2 cellular contexts compared by ENCODE assay signal in the genomic region with DNA sequence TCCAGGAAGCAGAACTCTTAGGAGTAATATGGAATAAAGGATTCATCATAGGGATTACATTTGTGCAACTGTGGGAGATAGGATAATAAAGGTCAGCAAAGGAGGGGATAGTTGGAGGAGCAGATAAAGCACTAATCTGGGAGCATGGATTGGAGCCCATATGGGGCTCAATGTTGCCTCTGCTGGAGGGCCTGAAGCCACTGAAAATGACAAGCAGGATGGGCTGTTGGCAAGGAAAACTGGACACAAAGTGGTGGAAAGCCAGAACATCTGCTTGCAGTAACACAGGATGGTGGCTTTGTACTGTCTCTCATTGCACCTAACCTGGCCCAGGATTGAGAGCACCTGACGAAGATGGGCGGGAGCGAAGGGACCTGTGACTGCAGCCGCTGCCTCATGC.
TF ChIP-seq lines count a peak whose summit lies in the region.

No MANE protein-coding gene starts in this region.

TF ChIP-seq in GM23338, 12 proteins besides CTCF, POLR2A, EP300 and RAD21 (continued from another document):
- TF ChIP-seq, protein P1, sequence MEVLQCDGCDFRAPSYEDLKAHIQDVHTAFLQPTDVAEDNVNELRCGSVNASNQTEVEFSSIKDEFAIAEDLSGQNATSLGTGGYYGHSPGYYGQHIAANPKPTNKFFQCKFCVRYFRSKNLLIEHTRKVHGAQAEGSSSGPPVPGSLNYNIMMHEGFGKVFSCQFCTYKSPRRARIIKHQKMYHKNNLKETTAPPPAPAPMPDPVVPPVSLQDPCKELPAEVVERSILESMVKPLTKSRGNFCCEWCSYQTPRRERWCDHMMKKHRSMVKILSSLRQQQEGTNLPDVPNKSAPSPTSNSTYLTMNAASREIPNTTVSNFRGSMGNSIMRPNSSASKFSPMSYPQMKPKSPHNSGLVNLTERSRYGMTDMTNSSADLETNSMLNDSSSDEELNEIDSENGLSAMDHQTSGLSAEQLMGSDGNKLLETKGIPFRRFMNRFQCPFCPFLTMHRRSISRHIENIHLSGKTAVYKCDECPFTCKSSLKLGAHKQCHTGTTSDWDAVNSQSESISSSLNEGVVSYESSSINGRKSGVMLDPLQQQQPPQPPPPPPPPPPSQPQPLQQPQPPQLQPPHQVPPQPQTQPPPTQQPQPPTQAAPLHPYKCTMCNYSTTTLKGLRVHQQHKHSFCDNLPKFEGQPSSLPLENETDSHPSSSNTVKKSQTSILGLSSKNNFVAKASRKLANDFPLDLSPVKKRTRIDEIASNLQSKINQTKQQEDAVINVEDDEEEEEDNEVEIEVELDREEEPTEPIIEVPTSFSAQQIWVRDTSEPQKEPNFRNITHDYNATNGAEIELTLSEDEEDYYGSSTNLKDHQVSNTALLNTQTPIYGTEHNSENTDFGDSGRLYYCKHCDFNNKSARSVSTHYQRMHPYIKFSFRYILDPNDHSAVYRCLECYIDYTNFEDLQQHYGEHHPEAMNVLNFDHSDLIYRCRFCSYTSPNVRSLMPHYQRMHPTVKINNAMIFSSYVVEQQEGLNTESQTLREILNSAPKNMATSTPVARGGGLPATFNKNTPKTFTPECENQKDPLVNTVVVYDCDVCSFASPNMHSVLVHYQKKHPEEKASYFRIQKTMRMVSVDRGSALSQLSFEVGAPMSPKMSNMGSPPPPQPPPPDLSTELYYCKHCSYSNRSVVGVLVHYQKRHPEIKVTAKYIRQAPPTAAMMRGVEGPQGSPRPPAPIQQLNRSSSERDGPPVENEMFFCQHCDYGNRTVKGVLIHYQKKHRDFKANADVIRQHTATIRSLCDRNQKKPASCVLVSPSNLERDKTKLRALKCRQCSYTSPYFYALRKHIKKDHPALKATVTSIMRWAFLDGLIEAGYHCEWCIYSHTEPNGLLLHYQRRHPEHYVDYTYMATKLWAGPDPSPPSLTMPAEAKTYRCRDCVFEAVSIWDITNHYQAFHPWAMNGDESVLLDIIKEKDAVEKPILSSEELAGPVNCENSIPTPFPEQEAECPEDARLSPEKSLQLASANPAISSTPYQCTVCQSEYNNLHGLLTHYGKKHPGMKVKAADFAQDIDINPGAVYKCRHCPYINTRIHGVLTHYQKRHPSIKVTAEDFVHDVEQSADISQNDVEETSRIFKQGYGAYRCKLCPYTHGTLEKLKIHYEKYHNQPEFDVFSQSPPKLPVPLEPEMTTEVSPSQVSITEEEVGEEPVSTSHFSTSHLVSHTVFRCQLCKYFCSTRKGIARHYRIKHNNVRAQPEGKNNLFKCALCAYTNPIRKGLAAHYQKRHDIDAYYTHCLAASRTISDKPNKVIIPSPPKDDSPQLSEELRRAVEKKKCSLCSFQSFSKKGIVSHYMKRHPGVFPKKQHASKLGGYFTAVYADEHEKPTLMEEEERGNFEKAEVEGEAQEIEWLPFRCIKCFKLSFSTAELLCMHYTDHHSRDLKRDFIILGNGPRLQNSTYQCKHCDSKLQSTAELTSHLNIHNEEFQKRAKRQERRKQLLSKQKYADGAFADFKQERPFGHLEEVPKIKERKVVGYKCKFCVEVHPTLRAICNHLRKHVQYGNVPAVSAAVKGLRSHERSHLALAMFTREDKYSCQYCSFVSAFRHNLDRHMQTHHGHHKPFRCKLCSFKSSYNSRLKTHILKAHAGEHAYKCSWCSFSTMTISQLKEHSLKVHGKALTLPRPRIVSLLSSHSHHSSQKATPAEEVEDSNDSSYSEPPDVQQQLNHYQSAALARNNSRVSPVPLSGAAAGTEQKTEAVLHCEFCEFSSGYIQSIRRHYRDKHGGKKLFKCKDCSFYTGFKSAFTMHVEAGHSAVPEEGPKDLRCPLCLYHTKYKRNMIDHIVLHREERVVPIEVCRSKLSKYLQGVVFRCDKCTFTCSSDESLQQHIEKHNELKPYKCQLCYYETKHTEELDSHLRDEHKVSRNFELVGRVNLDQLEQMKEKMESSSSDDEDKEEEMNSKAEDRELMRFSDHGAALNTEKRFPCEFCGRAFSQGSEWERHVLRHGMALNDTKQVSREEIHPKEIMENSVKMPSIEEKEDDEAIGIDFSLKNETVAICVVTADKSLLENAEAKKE (CRISPR knock-in tag; IDR thresholded peaks at IDR 0.05) = no peak
- TF ChIP-seq, protein P2, sequence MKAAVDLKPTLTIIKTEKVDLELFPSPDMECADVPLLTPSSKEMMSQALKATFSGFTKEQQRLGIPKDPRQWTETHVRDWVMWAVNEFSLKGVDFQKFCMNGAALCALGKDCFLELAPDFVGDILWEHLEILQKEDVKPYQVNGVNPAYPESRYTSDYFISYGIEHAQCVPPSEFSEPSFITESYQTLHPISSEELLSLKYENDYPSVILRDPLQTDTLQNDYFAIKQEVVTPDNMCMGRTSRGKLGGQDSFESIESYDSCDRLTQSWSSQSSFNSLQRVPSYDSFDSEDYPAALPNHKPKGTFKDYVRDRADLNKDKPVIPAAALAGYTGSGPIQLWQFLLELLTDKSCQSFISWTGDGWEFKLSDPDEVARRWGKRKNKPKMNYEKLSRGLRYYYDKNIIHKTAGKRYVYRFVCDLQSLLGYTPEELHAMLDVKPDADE (IDR thresholded peaks at IDR 0.05) = no peak
- TF ChIP-seq, protein P3, sequence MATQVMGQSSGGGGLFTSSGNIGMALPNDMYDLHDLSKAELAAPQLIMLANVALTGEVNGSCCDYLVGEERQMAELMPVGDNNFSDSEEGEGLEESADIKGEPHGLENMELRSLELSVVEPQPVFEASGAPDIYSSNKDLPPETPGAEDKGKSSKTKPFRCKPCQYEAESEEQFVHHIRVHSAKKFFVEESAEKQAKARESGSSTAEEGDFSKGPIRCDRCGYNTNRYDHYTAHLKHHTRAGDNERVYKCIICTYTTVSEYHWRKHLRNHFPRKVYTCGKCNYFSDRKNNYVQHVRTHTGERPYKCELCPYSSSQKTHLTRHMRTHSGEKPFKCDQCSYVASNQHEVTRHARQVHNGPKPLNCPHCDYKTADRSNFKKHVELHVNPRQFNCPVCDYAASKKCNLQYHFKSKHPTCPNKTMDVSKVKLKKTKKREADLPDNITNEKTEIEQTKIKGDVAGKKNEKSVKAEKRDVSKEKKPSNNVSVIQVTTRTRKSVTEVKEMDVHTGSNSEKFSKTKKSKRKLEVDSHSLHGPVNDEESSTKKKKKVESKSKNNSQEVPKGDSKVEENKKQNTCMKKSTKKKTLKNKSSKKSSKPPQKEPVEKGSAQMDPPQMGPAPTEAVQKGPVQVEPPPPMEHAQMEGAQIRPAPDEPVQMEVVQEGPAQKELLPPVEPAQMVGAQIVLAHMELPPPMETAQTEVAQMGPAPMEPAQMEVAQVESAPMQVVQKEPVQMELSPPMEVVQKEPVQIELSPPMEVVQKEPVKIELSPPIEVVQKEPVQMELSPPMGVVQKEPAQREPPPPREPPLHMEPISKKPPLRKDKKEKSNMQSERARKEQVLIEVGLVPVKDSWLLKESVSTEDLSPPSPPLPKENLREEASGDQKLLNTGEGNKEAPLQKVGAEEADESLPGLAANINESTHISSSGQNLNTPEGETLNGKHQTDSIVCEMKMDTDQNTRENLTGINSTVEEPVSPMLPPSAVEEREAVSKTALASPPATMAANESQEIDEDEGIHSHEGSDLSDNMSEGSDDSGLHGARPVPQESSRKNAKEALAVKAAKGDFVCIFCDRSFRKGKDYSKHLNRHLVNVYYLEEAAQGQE (IDR thresholded peaks at IDR 0.05; ENCODE audit: unreplicated experiment) = no peak
- no peak for TF ChIP-seq ZNF114 (CRISPR knock-in tag; IDR thresholded peaks at IDR 0.05)
- no peak for TF ChIP-seq JUNB (IDR thresholded peaks at IDR 0.05; ENCODE audit: unreplicated experiment)
- TF ChIP-seq CREB1 (CRISPR knock-in tag; IDR thresholded peaks at IDR 0.05; ENCODE audit: low read depth) = no peak
- no peak for TF ChIP-seq STAT1 (IDR thresholded peaks at IDR 0.05; ENCODE audit: unreplicated experiment)
- TF ChIP-seq NANOG (IDR thresholded peaks at IDR 0.05; ENCODE audit: borderline replicate concordance) = no peak
- no peak for TF ChIP-seq EZH2 (IDR thresholded peaks at IDR 0.05; ENCODE audit: low read depth, unreplicated experiment)

TF ChIP-seq in WTC11, 78 proteins besides CTCF, POLR2A, EP300 and RAD21 (continued from another document):
- TF ChIP-seq, protein P4, sequence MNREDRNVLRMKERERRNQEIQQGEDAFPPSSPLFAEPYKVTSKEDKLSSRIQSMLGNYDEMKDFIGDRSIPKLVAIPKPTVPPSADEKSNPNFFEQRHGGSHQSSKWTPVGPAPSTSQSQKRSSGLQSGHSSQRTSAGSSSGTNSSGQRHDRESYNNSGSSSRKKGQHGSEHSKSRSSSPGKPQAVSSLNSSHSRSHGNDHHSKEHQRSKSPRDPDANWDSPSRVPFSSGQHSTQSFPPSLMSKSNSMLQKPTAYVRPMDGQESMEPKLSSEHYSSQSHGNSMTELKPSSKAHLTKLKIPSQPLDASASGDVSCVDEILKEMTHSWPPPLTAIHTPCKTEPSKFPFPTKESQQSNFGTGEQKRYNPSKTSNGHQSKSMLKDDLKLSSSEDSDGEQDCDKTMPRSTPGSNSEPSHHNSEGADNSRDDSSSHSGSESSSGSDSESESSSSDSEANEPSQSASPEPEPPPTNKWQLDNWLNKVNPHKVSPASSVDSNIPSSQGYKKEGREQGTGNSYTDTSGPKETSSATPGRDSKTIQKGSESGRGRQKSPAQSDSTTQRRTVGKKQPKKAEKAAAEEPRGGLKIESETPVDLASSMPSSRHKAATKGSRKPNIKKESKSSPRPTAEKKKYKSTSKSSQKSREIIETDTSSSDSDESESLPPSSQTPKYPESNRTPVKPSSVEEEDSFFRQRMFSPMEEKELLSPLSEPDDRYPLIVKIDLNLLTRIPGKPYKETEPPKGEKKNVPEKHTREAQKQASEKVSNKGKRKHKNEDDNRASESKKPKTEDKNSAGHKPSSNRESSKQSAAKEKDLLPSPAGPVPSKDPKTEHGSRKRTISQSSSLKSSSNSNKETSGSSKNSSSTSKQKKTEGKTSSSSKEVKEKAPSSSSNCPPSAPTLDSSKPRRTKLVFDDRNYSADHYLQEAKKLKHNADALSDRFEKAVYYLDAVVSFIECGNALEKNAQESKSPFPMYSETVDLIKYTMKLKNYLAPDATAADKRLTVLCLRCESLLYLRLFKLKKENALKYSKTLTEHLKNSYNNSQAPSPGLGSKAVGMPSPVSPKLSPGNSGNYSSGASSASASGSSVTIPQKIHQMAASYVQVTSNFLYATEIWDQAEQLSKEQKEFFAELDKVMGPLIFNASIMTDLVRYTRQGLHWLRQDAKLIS (CRISPR knock-in tag; IDR thresholded peaks at IDR 0.05; ENCODE audit: borderline replicate concordance) = no peak
- TF ChIP-seq SP1 (CRISPR knock-in tag; conservative IDR thresholded peaks at IDR 0.05) = no peak
- TF ChIP-seq PRRX2 (CRISPR knock-in tag; IDR thresholded peaks at IDR 0.05) = no peak
- no peak for TF ChIP-seq KAT7 (CRISPR knock-in tag; IDR thresholded peaks at IDR 0.05; ENCODE audit: borderline replicate concordance)
- TF ChIP-seq SOX15 (CRISPR knock-in tag; IDR thresholded peaks at IDR 0.05) = no peak
- TF ChIP-seq HMGA2 (CRISPR knock-in tag; IDR thresholded peaks at IDR 0.05) = no peak
- no peak for TF ChIP-seq FOXJ3 (CRISPR knock-in tag; IDR thresholded peaks at IDR 0.05; ENCODE audit: borderline replicate concordance)
- TF ChIP-seq, protein P5, sequence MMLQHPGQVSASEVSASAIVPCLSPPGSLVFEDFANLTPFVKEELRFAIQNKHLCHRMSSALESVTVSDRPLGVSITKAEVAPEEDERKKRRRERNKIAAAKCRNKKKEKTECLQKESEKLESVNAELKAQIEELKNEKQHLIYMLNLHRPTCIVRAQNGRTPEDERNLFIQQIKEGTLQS (CRISPR knock-in tag; conservative IDR thresholded peaks at IDR 0.05) = no peak
- TF ChIP-seq OVOL2 (CRISPR knock-in tag; IDR thresholded peaks at IDR 0.05; ENCODE audit: borderline replicate concordance) = no peak
- TF ChIP-seq, protein P6, sequence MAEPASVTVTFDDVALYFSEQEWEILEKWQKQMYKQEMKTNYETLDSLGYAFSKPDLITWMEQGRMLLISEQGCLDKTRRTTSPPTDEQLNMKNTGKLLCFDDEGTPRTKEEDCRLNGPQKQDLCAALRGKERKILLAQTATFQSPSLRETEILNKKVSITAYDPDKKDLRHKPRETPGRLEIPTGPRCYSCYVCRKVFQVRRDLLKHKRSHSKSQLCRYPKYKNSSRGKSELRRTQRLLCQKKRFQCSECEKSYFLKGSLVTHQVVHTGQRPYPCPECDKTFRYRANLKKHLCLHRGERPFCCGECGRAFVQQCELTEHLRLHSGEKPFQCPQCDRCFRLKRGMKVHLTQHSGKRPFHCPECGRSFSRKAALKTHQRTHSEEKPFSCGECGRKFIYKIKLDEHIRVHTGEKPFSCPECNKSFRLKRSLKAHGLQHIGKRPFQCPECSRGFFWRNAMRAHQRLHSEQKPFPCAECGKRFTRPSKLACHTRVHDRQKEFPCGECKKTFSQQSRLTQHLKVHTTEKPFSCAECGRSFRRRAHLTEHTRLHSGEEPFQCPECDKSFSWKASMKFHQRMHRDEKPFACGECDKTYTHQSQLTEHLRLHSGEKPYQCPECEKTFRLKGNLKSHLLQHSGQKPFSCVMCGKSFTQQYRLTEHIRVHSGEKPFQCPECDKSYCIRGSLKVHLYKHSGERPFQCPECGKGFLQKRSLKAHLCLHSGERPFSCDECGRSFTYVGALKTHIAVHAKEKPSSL (CRISPR knock-in tag; conservative IDR thresholded peaks at IDR 0.05) = no peak
- no peak for TF ChIP-seq GRHL2 (CRISPR knock-in tag; IDR thresholded peaks at IDR 0.05; ENCODE audit: insufficient replicate concordance, severe bottlenecking)
- no peak for TF ChIP-seq JUN (CRISPR knock-in tag; IDR thresholded peaks at IDR 0.05)
- no peak for TF ChIP-seq ZNF416 (CRISPR knock-in tag; IDR thresholded peaks at IDR 0.05)
- TF ChIP-seq NFYB (CRISPR knock-in tag; conservative IDR thresholded peaks at IDR 0.05; ENCODE audit: low read depth) = no peak
TF ChIP-seq in WTC11: peak in this region for 0.
